In the genomic region with DNA sequence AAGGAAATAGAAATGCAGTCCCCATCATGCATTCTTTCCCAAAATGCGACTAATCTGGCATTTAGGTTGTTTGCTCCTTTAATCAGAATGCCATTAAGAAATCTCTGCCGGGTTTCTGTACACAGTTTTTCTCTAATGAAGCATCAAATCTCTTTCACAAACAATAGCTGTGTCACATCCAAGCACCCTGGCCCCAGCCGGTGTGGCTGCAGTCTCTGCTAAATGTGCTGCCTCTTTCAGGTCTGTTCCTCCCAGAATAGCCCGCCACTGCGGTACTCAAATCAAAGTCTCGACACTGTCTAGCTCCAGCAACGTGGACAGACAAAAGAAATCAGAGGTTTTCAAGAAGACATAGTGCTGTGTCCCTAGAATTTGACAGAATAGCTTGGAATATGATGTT, we compare ENCODE assay signal across 1 cellular context.
TF ChIP-seq lines count a peak whose summit lies in the region.

No MANE protein-coding gene starts in this region.

TF ChIP-seq in WTC11, 78 proteins besides CTCF, POLR2A, EP300 and RAD21 (continued from another document):
- no peak for TF ChIP-seq E2F4 (CRISPR knock-in tag; IDR thresholded peaks at IDR 0.05; ENCODE audit: borderline replicate concordance, low read depth)
- no peak for TF ChIP-seq FOXK1 (CRISPR knock-in tag; IDR thresholded peaks at IDR 0.05)
- TF ChIP-seq ATF1 (CRISPR knock-in tag; IDR thresholded peaks at IDR 0.05) = no peak
